8 cellular contexts compared by ENCODE assay signal in genomic region chr3:46895204-46895660, GRCh38. TPM values are rescaled to one million over a fixed set of nuclear protein-coding genes. Genes with fewer than 3 reads are reported as not detected.
DNase-seq lines count a peak whose midpoint lies in the region; ATAC-seq, FAIRE-seq and TF ChIP-seq lines count a peak whose summit lies in the region.

No MANE protein-coding gene starts in this region.

- H3K36me3 ChIP-seq in neuronal stem cell (replicated peaks in 1 of 2; ENCODE audit: control insufficient read depth in 2 of 2, insufficient read depth in 2 of 2, low read length in 2 of 2), result no peaks in the 10 kb centered on the region

- H4K91ac ChIP-seq in neuronal stem cell (ENCODE audit: low read depth, low read length, poor library complexity), result no peak overlapping the region

- peaks cover 23% of the 10 kb centered on the region for H3K4me1 Mint-ChIP-seq in brain

- H3K9me3 ChIP-seq in neuronal stem cell (replicated peaks in 1 of 2; ENCODE audit: control insufficient read depth in 2 of 2, insufficient read depth in 1 of 2, low read depth in 1 of 2, low read length in 2 of 2), result no peaks in the 10 kb centered on the region

- H2BK120ac ChIP-seq in neuronal stem cell (ENCODE audit: low read depth, low read length), result no peak overlapping the region

- H3K9me3 Mint-ChIP-seq in brain, result peaks cover 0 to 4% (median 0%) of the 10 kb centered on the region in 5 experiments

- peak; percentile 79 for TF ChIP-seq CTCF in D721Med (IDR thresholded peaks at IDR 0.05; ENCODE audit: insufficient read depth, missing control alignments)
- peak; percentile 85 for TF ChIP-seq CTCF in LNCaP clone FGC (IDR thresholded peaks at IDR 0.05; ENCODE audit: control insufficient read depth, extremely low read depth, insufficient read depth)
- TF ChIP-seq CTCF in VCaP (conservative IDR thresholded peaks at IDR 0.05), result peak; percentile 95
- peak; percentile 86 to 88 for TF ChIP-seq CTCF in brain (conservative IDR thresholded peaks at IDR 0.05)

- H3K14ac ChIP-seq in neuronal stem cell (ENCODE audit: low read length), result no peak overlapping the region

- no peak overlapping the region for H3K4ac ChIP-seq in neuronal stem cell (ENCODE audit: low read length)

- no peaks in the 10 kb centered on the region for H3K36me3 Mint-ChIP-seq in brain

- no peak overlapping the region for H2AFZ ChIP-seq in neuronal stem cell (ENCODE audit: low read length)

- H3K4me3 ChIP-seq in LNCaP clone FGC (ENCODE audit: low read depth, low read length), result no peak overlapping the region
- no peak overlapping the region for H3K4me3 ChIP-seq in neuronal stem cell (ENCODE audit: low read length in 2 of 2)

- H2AK5ac ChIP-seq in neuronal stem cell (ENCODE audit: low read depth, low read length), result no peak overlapping the region

- no peak overlapping the region for H3K27ac ChIP-seq in VCaP
- no peak overlapping the region for H3K27ac ChIP-seq in neuronal stem cell (replicated peaks; ENCODE audit: low read length)

- WGBS in neuronal stem cell (ENCODE audit: extremely low coverage in 2 of 2, insufficient read length in 2 of 2, insufficient replicate concordance in 1 of 2), 2 donors, result no CpG with 5 or more reads among the region's 5 CpGs

- no peak overlapping the region for H2BK5ac ChIP-seq in neuronal stem cell (ENCODE audit: low read length)

- peak overlapping the region in 1 of 5 experiments; percentile 77 for H3K27ac Mint-ChIP-seq in brain

- FAIRE-seq in D721Med (lab: Jason Lieb, UNC), result no peak

- peaks cover 16% of the 10 kb centered on the region for H3K27me3 Mint-ChIP-seq in brain

- no peak overlapping the region for H3K4me2 ChIP-seq in neuronal stem cell (ENCODE audit: insufficient read depth, low read length, poor library complexity, severe bottlenecking)

- no peak overlapping the region for H3K9ac ChIP-seq in neuronal stem cell (ENCODE audit: low read depth, low read length, poor library complexity)

- no peak overlapping the region for H4K8ac ChIP-seq in neuronal stem cell (ENCODE audit: low read depth, low read length)

- no peak for ATAC-seq in HG02970 (IDR thresholded peaks at IDR 0.05; ENCODE audit: low FRiP score, unreplicated experiment)

- no peak overlapping the region for H3K23ac ChIP-seq in neuronal stem cell (ENCODE audit: low read depth, low read length, poor library complexity)

- peaks cover 5 to 12% of the 10 kb centered on the region in 2 donors for H3K4me1 ChIP-seq in neuronal stem cell (ENCODE audit: control insufficient read depth in 2 of 2, insufficient read depth in 1 of 2, low read depth in 1 of 2, low read length in 2 of 2)

- peak overlapping the region in 2 of 5 experiments; percentile 8 to 10 for H3K4me3 Mint-ChIP-seq in brain

- no peak overlapping the region for H3K18ac ChIP-seq in neuronal stem cell (ENCODE audit: low read length)

- no peaks in the 10 kb centered on the region for H3K79me1 ChIP-seq in neuronal stem cell (ENCODE audit: low read depth, low read length)

- no peak overlapping the region for H2BK12ac ChIP-seq in neuronal stem cell (ENCODE audit: low read length)

- H3K27me3 ChIP-seq in neuronal stem cell (ENCODE audit: control insufficient read depth in 3 of 3, insufficient read depth in 3 of 3, low read depth in 1 of 3, low read length in 3 of 3), result peaks cover 0 to 43% (median 16%) of the 10 kb centered on the region in 3 experiments

- peak; percentile 54 for DNase-seq in D721Med (ENCODE audit: insufficient read length, low spot score)
- no peak for DNase-seq in LNCaP clone FGC (ENCODE audit: low read depth)
- DNase-seq in kidney glomerular epithelial cell (lab: John Stamatoyannopoulos, UW), result peak; percentile 61
- DNase-seq in stimulated activated CD4-positive, alpha-beta T cell treated with anti-CD3 and anti-CD28 coated beads, TNF-alpha, amount 100 ng/mL, for 1 hour (ENCODE audit: low read depth in 3 of 3, low spot score in 1 of 3), result peak; percentile 58 to 79 (median 62)
- DNase-seq in neuronal stem cell (ENCODE audit: low spot score), result no peak

- no peak overlapping the region for H2BK15ac ChIP-seq in neuronal stem cell (ENCODE audit: low read length)

RNA-seq across cellular contexts. Expression of gene PTH1R, which starts 17.7 kb away (rescaled TPM):
- polyA plus RNA-seq in brain (ENCODE audit: insufficient read depth, low read depth, low replicate concordance), result 10.9 TPM
- 2.2 TPM for polyA plus RNA-seq in neuronal stem cell (2013, experiment 1 of 2)
- polyA plus RNA-seq in neuronal stem cell (2013, experiment 2 of 2), result 2.6 TPM

RNA-seq across cellular contexts. Expression of gene MYL3, which starts 32.0 kb away (rescaled TPM):
- polyA plus RNA-seq in brain (ENCODE audit: insufficient read depth, low read depth, low replicate concordance), result 4.8 TPM
- 0.26 TPM for polyA plus RNA-seq in neuronal stem cell (2013, experiment 1 of 2)
- 0.25 TPM for polyA plus RNA-seq in neuronal stem cell (2013, experiment 2 of 2)

Comparison
In these comparisons a context has a peak if more than half of its experiments do, and no peak if none do; other contexts are left out.
1. DNase-seq: peak in D721Med (single experiment), kidney glomerular epithelial cell (single experiment) and stimulated activated CD4-positive, alpha-beta T cell treated with anti-CD3 and anti-CD28 coated beads, TNF-alpha, amount 100 ng/mL, for 1 hour (3 of 3); none in LNCaP clone FGC (single experiment) and neuronal stem cell (single experiment).
2. Peak in every context shown above with its lines, with median percentiles within 50 percentile points of each other: CTCF ChIP-seq.